Comparison of ENCODE assay signal across 10 cellular contexts in genomic region chr12:68420225-68421008, GRCh38.
DNase-seq lines count a peak whose midpoint lies in the region; ATAC-seq and TF ChIP-seq lines count a peak whose summit lies in the region.
"Had no signal": no experiment of that assay in that cellular context is flagged by ENCODE, and none has a peak within 500 bp of the region (broad histone marks: within the 10 kb centered on the region; RNA-seq: fewer than 3 reads in every experiment).

No MANE protein-coding gene starts in this region.

- no peaks in the 10 kb centered on the region for H3K27me3 Mint-ChIP-seq in activated T-helper 1 cell treated with anti-CD3 and anti-CD28 coated beads, Interleukin-12 subunit alpha, Interleukin-12 subunit beta, Interleukin-2, Interleukin-4 antibody, amounts not matched to agents 30 ng/mL and 10 ng/mL and 1 ng/mL, durations not matched to agents 14 hours and 24 hours and 36 hours (ENCODE audit: insufficient read depth)
- no peaks in the 10 kb centered on the region for H3K27me3 Mint-ChIP-seq in MCF 10A (ENCODE audit: insufficient read depth, unreplicated experiment)

- ATAC-seq in right cardiac atrium (peak; percentile 72 to 85), HG03457 (IDR thresholded peaks at IDR 0.05; ENCODE audit: unreplicated experiment) (no peak), GM18520 (IDR thresholded peaks at IDR 0.05; ENCODE audit: unreplicated experiment) (no peak)

- H3K4me1 Mint-ChIP-seq in activated T-helper 1 cell treated with anti-CD3 and anti-CD28 coated beads, Interleukin-12 subunit alpha, Interleukin-12 subunit beta, Interleukin-2, Interleukin-4 antibody, amounts not matched to agents 30 ng/mL and 10 ng/mL and 1 ng/mL, durations not matched to agents 14 hours and 24 hours and 36 hours (ENCODE audit: low read depth) = peaks cover 33% of the 10 kb centered on the region
- no peaks in the 10 kb centered on the region for H3K4me1 Mint-ChIP-seq in MCF 10A (ENCODE audit: insufficient read depth, unreplicated experiment)

- no peak for TF ChIP-seq CTCF in MCF 10A (IDR thresholded peaks at IDR 0.05; ENCODE audit: unreplicated experiment)

- WGBS in right cardiac atrium = 56% methylated on average over 11 of the region's 11 CpGs

- H3K27ac ChIP-seq in right cardiac atrium (ENCODE audit: low read length) = peak overlapping the region; percentile 17

- DNase-seq in Daoy (ENCODE audit: low read depth) = peak; percentile 19
- DNase-seq in activated T-helper 1 cell treated with anti-CD3 and anti-CD28 coated beads, Interleukin-12 subunit alpha, Interleukin-12 subunit beta, Interleukin-2, Interleukin-4 antibody, amounts not matched to agents 30 ng/mL and 10 ng/mL and 1 ng/mL, durations not matched to agents 14 hours and 24 hours and 36 hours (ENCODE audit: low spot score) = no peak
- no peak for DNase-seq in right cardiac atrium
- no peak for DNase-seq in NCI-H446 treated with DMSO at 0.1 percent for 48 hours (lab: John Stamatoyannopoulos, UW)
- no peak for DNase-seq in MCF 10A (ENCODE audit: unreplicated experiment)
- DNase-seq: DMS53, NCI-H2029 had no signal

- H3K9me3 ChIP-seq in right cardiac atrium (ENCODE audit: control insufficient read depth, low read length) (no peaks in the 10 kb centered on the region), skeletal muscle satellite cell (replicated peaks; ENCODE audit: low read length) (no peaks in the 10 kb centered on the region)

- H3K4me2 ChIP-seq in skeletal muscle satellite cell (ENCODE audit: low read length) = peak overlapping the region; percentile 43

- no peaks in the 10 kb centered on the region for H3K27me3 ChIP-seq in right cardiac atrium (ENCODE audit: control insufficient read depth, insufficient read depth)
- no peaks in the 10 kb centered on the region for H3K27me3 ChIP-seq in skeletal muscle satellite cell (ENCODE audit: control insufficient read depth, insufficient read depth, low read length)

- CTCF ChIA-PET in MCF 10A (lab: Yijun Ruan, JAX) = no interaction called here

- no TSS peak for BruUV-seq in MCF 10A (replicated peaks; lab: Mats Ljungman, UMichigan)

- POLR2A ChIA-PET in MCF 10A (lab: Yijun Ruan, JAX) = no interaction called here

- H3K36me3 ChIP-seq in skeletal muscle satellite cell (ENCODE audit: insufficient read depth, low read length) = no peaks in the 10 kb centered on the region

- H3K4me1 ChIP-seq in right cardiac atrium (ENCODE audit: control insufficient read depth, insufficient read depth, low read length) (no peaks in the 10 kb centered on the region), skeletal muscle satellite cell (ENCODE audit: control insufficient read depth, insufficient read depth, low read length) (peaks cover 13% of the 10 kb centered on the region)

- H3K4me3 ChIP-seq in right cardiac atrium (ENCODE audit: low read length) (no peak overlapping the region), skeletal muscle satellite cell (ENCODE audit: low read length) (no peak overlapping the region)

- peak overlapping the region; percentile 26 for H3K27ac Mint-ChIP-seq in activated T-helper 1 cell treated with anti-CD3 and anti-CD28 coated beads, Interleukin-12 subunit alpha, Interleukin-12 subunit beta, Interleukin-2, Interleukin-4 antibody, amounts not matched to agents 30 ng/mL and 10 ng/mL and 1 ng/mL, durations not matched to agents 14 hours and 24 hours and 36 hours
- no peak overlapping the region for H3K27ac Mint-ChIP-seq in MCF 10A (ENCODE audit: low read depth, unreplicated experiment)

- intact Hi-C loops in activated T-helper 1 cell treated with anti-CD3 and anti-CD28 coated beads, Interleukin-12 subunit alpha, Interleukin-12 subunit beta, Interleukin-2, Interleukin-4 antibody, amounts not matched to agents 30 ng/mL and 10 ng/mL and 1 ng/mL, durations not matched to agents 14 hours and 24 hours and 36 hours (cut with micrococcal nuclease) = no loop called here
- intact Hi-C loops in right cardiac atrium (cut with DNase I) (no loop called here), MCF 10A (cut with micrococcal nuclease) (no loop called here)

- H3K9ac ChIP-seq in skeletal muscle satellite cell (ENCODE audit: low read depth, low read length) = no peak overlapping the region

- no peak overlapping the region for H3K4me3 Mint-ChIP-seq in activated T-helper 1 cell treated with anti-CD3 and anti-CD28 coated beads, Interleukin-12 subunit alpha, Interleukin-12 subunit beta, Interleukin-2, Interleukin-4 antibody, amounts not matched to agents 30 ng/mL and 10 ng/mL and 1 ng/mL, durations not matched to agents 14 hours and 24 hours and 36 hours
- no peak overlapping the region for H3K4me3 Mint-ChIP-seq in MCF 10A (ENCODE audit: unreplicated experiment)

- peaks cover 9% of the 10 kb centered on the region for H3K36me3 Mint-ChIP-seq in activated T-helper 1 cell treated with anti-CD3 and anti-CD28 coated beads, Interleukin-12 subunit alpha, Interleukin-12 subunit beta, Interleukin-2, Interleukin-4 antibody, amounts not matched to agents 30 ng/mL and 10 ng/mL and 1 ng/mL, durations not matched to agents 14 hours and 24 hours and 36 hours (ENCODE audit: low read depth)
- peaks cover 4% of the 10 kb centered on the region for H3K36me3 Mint-ChIP-seq in MCF 10A (ENCODE audit: insufficient read depth, unreplicated experiment)

- no peaks in the 10 kb centered on the region for H3K9me3 Mint-ChIP-seq in activated T-helper 1 cell treated with anti-CD3 and anti-CD28 coated beads, Interleukin-12 subunit alpha, Interleukin-12 subunit beta, Interleukin-2, Interleukin-4 antibody, amounts not matched to agents 30 ng/mL and 10 ng/mL and 1 ng/mL, durations not matched to agents 14 hours and 24 hours and 36 hours
- no peaks in the 10 kb centered on the region for H3K9me3 Mint-ChIP-seq in MCF 10A (ENCODE audit: unreplicated experiment)

Comparison
In these comparisons a context has a peak if more than half of its experiments do, and no peak if none do; other contexts are left out.
1. ATAC-seq: peak in right cardiac atrium (2 of 2); none in HG03457 (single experiment) and GM18520 (single experiment).